ENCODE assay signal across 11 cellular contexts in the genomic region with DNA sequence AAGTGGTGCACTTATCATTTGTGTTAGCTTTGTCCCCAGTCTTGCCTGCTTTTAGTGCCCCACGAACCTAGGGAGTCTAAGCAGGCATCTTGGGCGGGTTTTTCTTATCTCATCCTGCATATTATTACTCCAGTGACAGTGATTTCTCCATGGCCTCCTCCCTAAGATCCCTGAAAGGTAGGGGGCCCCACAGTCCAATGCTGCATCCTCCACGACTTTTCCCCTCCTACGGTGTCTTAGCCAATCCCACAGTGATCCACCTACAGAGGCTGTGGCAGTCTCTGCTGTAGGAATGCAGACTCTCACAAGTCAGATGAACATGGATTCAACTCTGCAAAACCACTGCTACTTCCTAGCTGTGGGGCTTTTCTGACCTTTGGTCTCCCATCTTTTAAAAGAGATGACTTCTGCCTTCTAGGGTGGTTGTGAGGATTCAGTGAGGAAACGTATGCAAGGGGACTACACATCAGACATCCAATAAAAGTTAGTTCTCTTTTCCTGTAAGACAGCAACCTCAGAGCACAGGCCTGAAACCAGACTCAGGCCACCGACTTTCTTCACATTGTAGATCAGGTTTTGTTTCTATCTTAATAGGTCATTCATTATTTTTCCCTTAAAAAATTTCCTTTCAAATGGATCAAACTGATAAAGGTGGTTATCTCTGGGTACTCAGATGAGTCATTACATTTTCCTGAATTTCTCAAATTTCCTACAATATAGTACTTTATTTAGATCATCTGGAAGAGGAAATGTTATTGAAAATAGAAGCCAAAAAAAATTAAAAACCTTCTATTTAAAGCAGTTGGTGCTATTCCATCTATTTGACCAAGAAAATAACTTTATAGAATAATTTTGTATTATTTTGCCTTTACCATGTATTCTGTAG.
DNase-seq lines count a peak whose midpoint lies in the region; ATAC-seq and TF ChIP-seq lines count a peak whose summit lies in the region.
"Had no signal": no experiment of that assay in that cellular context is flagged by ENCODE, and none has a peak within 500 bp of the region (broad histone marks: within the 10 kb centered on the region; RNA-seq: fewer than 3 reads in every experiment).

No MANE protein-coding gene starts in this region.

- no peak overlapping the region for H2AFZ ChIP-seq in parathyroid adenoma

- peaks cover 41% of the 10 kb centered on the region for H3K4me1 Mint-ChIP-seq in T-helper 2 cell treated with Interferon-gamma antibody and Interleukin-4, amounts not matched to agents 5 μg/mL and 100 μg/mL, for 36 hours (ENCODE audit: low read depth)
- H3K4me1 Mint-ChIP-seq in activated naive CD8-positive, alpha-beta T cell treated with anti-CD3 and anti-CD28 coated beads, Interleukin-2, amount 50 U/mL, for 24 hours: peaks cover 52% of the 10 kb centered on the region

- no peaks in the 10 kb centered on the region for H3K9me3 ChIP-seq in parathyroid adenoma (ENCODE audit: control insufficient read depth, low read length)

- no peaks in the 10 kb centered on the region for H3K4me1 ChIP-seq in parathyroid adenoma

- no peak overlapping the region for H3K4me3 Mint-ChIP-seq in T-helper 2 cell treated with Interferon-gamma antibody and Interleukin-4, amounts not matched to agents 5 μg/mL and 100 μg/mL, for 36 hours
- no peak overlapping the region for H3K4me3 Mint-ChIP-seq in activated naive CD8-positive, alpha-beta T cell treated with anti-CD3 and anti-CD28 coated beads, Interleukin-2, amount 50 U/mL, for 24 hours

- no peak for TF ChIP-seq CTCF in parathyroid adenoma (IDR thresholded peaks at IDR 0.05)

- no peak for ATAC-seq in activated naive CD8-positive, alpha-beta T cell treated with anti-CD3 and anti-CD28 coated beads, Interleukin-2, amount 50 U/mL, for 24 hours

- peaks cover 6% of the 10 kb centered on the region for H3K27me3 Mint-ChIP-seq in T-helper 2 cell treated with Interferon-gamma antibody and Interleukin-4, amounts not matched to agents 5 μg/mL and 100 μg/mL, for 36 hours (ENCODE audit: low read depth)
- peaks cover 10% of the 10 kb centered on the region for H3K27me3 Mint-ChIP-seq in activated naive CD8-positive, alpha-beta T cell treated with anti-CD3 and anti-CD28 coated beads, Interleukin-2, amount 50 U/mL, for 24 hours

- no peak for DNase-seq in T-helper 2 cell treated with Interferon-gamma antibody and Interleukin-4, amounts not matched to agents 5 μg/mL and 100 μg/mL, for 36 hours (ENCODE audit: low spot score)
- DNase-seq in T-helper 2 cell (no peak), KG1 (lab: John Stamatoyannopoulos, UW) (peak; percentile 17), NCI-H1436 (lab: John Stamatoyannopoulos, UW) (no peak), epidermal melanocyte (ENCODE audit: insufficient read length, low spot score) (no peak), NCI-H2081 (lab: John Stamatoyannopoulos, UW) (no peak)
- no peak for DNase-seq in activated naive CD8-positive, alpha-beta T cell treated with anti-CD3 and anti-CD28 coated beads, Interleukin-2, amount 50 U/mL, for 24 hours
- DNase-seq: activated CD4-positive, CD25-positive, alpha-beta regulatory T cell treated with anti-CD3 and anti-CD28 coated beads, Interleukin-2, amount 50 U/mL, for 72 hours; islet precursor cell; posterior cingulate gyrus had no signal

- no peaks in the 10 kb centered on the region for H3K9me3 Mint-ChIP-seq in T-helper 2 cell treated with Interferon-gamma antibody and Interleukin-4, amounts not matched to agents 5 μg/mL and 100 μg/mL, for 36 hours
- no peaks in the 10 kb centered on the region for H3K9me3 Mint-ChIP-seq in activated naive CD8-positive, alpha-beta T cell treated with anti-CD3 and anti-CD28 coated beads, Interleukin-2, amount 50 U/mL, for 24 hours

- H3K36me3 Mint-ChIP-seq in T-helper 2 cell treated with Interferon-gamma antibody and Interleukin-4, amounts not matched to agents 5 μg/mL and 100 μg/mL, for 36 hours (ENCODE audit: low read depth): peaks cover 3% of the 10 kb centered on the region
- H3K36me3 Mint-ChIP-seq in activated naive CD8-positive, alpha-beta T cell treated with anti-CD3 and anti-CD28 coated beads, Interleukin-2, amount 50 U/mL, for 24 hours (ENCODE audit: low read depth): no peaks in the 10 kb centered on the region

- H3K4me3 ChIP-seq in parathyroid adenoma (ENCODE audit: low read depth, low read length): no peak overlapping the region

- no peaks in the 10 kb centered on the region for H3K36me3 ChIP-seq in parathyroid adenoma (ENCODE audit: control insufficient read depth, insufficient read depth, low read length)

- H3K4me2 ChIP-seq in parathyroid adenoma (ENCODE audit: low read length): no peak overlapping the region

- H3K79me2 ChIP-seq in parathyroid adenoma: no peaks in the 10 kb centered on the region

- no peak overlapping the region for H3K9ac ChIP-seq in parathyroid adenoma

- H3K27ac Mint-ChIP-seq in T-helper 2 cell treated with Interferon-gamma antibody and Interleukin-4, amounts not matched to agents 5 μg/mL and 100 μg/mL, for 36 hours: peak overlapping the region; percentile 53
- peak overlapping the region; percentile 69 for H3K27ac Mint-ChIP-seq in activated naive CD8-positive, alpha-beta T cell treated with anti-CD3 and anti-CD28 coated beads, Interleukin-2, amount 50 U/mL, for 24 hours

- H3K27me3 ChIP-seq in parathyroid adenoma (ENCODE audit: control insufficient read depth, insufficient read depth, low read length): no peaks in the 10 kb centered on the region

- H3K27ac ChIP-seq in parathyroid adenoma: peak overlapping the region; percentile 20
